8 cellular contexts compared by ENCODE assay signal in the genomic region with DNA sequence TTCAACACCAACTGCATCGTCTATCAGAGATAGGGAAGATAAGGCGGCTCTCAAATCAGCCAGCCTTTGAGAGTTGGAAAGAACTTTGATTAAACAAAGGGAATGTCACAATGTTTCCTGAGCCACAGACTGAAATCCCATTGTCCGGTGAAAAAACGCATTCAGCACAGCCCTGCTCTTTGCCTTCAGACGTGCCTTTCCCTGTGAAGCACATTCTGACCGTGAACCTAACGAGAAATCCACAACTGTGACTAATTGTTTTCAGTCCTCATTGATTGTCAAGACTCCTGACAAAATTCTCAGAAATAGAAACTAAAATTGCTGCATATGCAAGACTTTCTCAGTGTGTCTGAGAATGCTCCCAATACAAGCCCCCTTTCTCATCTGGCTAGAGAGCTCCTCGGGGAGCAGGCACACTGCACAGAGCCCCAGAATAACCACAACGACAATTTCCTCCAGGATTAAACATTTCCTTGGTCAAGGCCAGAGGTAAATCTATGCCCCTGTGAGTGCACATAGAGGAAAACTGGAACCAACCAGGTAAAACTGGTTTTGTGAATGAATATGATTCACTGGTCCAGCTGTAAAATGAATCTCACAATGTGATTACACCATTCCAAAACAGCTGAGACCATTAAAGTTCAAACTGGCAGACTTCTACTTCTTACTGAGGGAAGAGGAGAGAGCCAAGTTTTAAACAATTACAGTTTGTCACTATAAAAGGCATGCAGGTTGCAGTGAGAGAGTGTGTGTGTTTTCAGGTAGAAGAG.
DNase-seq lines count a peak whose midpoint lies in the region; TF ChIP-seq lines count a peak whose summit lies in the region.

No MANE protein-coding gene starts in this region.

- H2BK120ac ChIP-seq in trophoblast cell (ENCODE audit: insufficient read depth, low read length, poor library complexity), result no peak overlapping the region

- H2BK5ac ChIP-seq in trophoblast cell (ENCODE audit: low read depth, low read length, poor library complexity), result no peak overlapping the region

- peaks cover 19% of the 10 kb centered on the region for H3K4me1 Mint-ChIP-seq in T-helper 1 cell treated with Interleukin-12 subunit alpha and Interleukin-12 subunit beta and Interleukin-4 antibody, amounts not matched to agents 30 μg/mL and 1 μg/mL, for 36 hours (ENCODE audit: low read depth)

- DNase-seq in GM04504 (ENCODE audit: low read depth) (peak; percentile 41), fibroblast of villous mesenchyme (ENCODE audit: low read depth) (peak; percentile 14), trophoblast cell (peak; percentile 55 to 87), GM19238 (ENCODE audit: insufficient read length, low spot score) (no peak), COLO829 (ENCODE audit: low spot score) (no peak), NCI-H2107 treated with DMSO at 0.1 percent for 48 hours (lab: John Stamatoyannopoulos, UW; ENCODE audit: unreplicated experiment) (no peak), HAP-1 (ENCODE audit: low spot score in 2 of 2) (no peak)

- no peak overlapping the region for H3K9ac ChIP-seq in trophoblast cell (ENCODE audit: low read length)

- H3K14ac ChIP-seq in trophoblast cell (ENCODE audit: low read length), result no peak overlapping the region

- H3K79me1 ChIP-seq in trophoblast cell (ENCODE audit: low read length), result peaks cover 5% of the 10 kb centered on the region

- H3K27ac Mint-ChIP-seq in T-helper 1 cell treated with Interleukin-12 subunit alpha and Interleukin-12 subunit beta and Interleukin-4 antibody, amounts not matched to agents 30 μg/mL and 1 μg/mL, for 36 hours, result peak overlapping the region; percentile 16

- in situ Hi-C loops in HAP-1 (cut with MboI; ENCODE audit: low sequenced_read_pairs), result no loop called here

- no peak overlapping the region for H4K8ac ChIP-seq in trophoblast cell (ENCODE audit: low read depth, low read length)

- no peak for TF ChIP-seq CTCF in fibroblast of villous mesenchyme (IDR thresholded peaks at IDR 0.05; ENCODE audit: insufficient read depth, low read depth, low read length)

- H3K27me3 ChIP-seq in trophoblast cell (ENCODE audit: insufficient read depth, low read length) (no peaks in the 10 kb centered on the region), HAP-1 (ENCODE audit: low read depth) (no peaks in the 10 kb centered on the region)

- no peak overlapping the region for H3K4me2 ChIP-seq in trophoblast cell (ENCODE audit: low read length)

- no peak overlapping the region for H2AK5ac ChIP-seq in trophoblast cell (ENCODE audit: low read length)

- H3K27ac ChIP-seq in trophoblast cell (ENCODE audit: low read depth, low read length), result peak overlapping the region; percentile 33

- WGBS in trophoblast cell (ENCODE audit: extremely low coverage, insufficient coverage, insufficient read length), result no CpG with 5 or more reads among the region's 9 CpGs

- no peak overlapping the region for H3K4ac ChIP-seq in trophoblast cell (ENCODE audit: low read depth, low read length)

- no peak overlapping the region for H2BK12ac ChIP-seq in trophoblast cell (ENCODE audit: low read length)

- no peaks in the 10 kb centered on the region for H3K79me2 ChIP-seq in trophoblast cell (ENCODE audit: control insufficient read depth, insufficient read depth, low read length, poor library complexity)

- peaks cover 3% of the 10 kb centered on the region for H3K9me3 Mint-ChIP-seq in T-helper 1 cell treated with Interleukin-12 subunit alpha and Interleukin-12 subunit beta and Interleukin-4 antibody, amounts not matched to agents 30 μg/mL and 1 μg/mL, for 36 hours

- H3K36me3 ChIP-seq in trophoblast cell (ENCODE audit: control insufficient read depth in 1 of 2, insufficient read depth in 2 of 2, low read length in 2 of 2) (no peaks in the 10 kb centered on the region), HAP-1 (replicated peaks) (no peaks in the 10 kb centered on the region)

- H3K36me3 Mint-ChIP-seq in T-helper 1 cell treated with Interleukin-12 subunit alpha and Interleukin-12 subunit beta and Interleukin-4 antibody, amounts not matched to agents 30 μg/mL and 1 μg/mL, for 36 hours (ENCODE audit: low read depth), result no peaks in the 10 kb centered on the region

- H3K18ac ChIP-seq in trophoblast cell (ENCODE audit: low read length), result no peak overlapping the region

- H3K4me1 ChIP-seq in trophoblast cell (ENCODE audit: control insufficient read depth in 1 of 2, insufficient read depth in 2 of 2, low read length in 2 of 2), result peaks cover 7 to 20% of the 10 kb centered on the region in 2 experiments
- H3K4me1 ChIP-seq in HAP-1, result no peaks in the 10 kb centered on the region

- no peak overlapping the region for H4K12ac ChIP-seq in trophoblast cell (ENCODE audit: low read depth, low read length)

- H3K27me3 Mint-ChIP-seq in T-helper 1 cell treated with Interleukin-12 subunit alpha and Interleukin-12 subunit beta and Interleukin-4 antibody, amounts not matched to agents 30 μg/mL and 1 μg/mL, for 36 hours (ENCODE audit: low read depth), result peaks cover 5% of the 10 kb centered on the region

- no peak overlapping the region for H4K91ac ChIP-seq in trophoblast cell (ENCODE audit: low read depth, low read length)

- H3K4me3 Mint-ChIP-seq in T-helper 1 cell treated with Interleukin-12 subunit alpha and Interleukin-12 subunit beta and Interleukin-4 antibody, amounts not matched to agents 30 μg/mL and 1 μg/mL, for 36 hours, result no peak overlapping the region

- H2AFZ ChIP-seq in trophoblast cell (ENCODE audit: insufficient read depth, low read length, poor library complexity), result no peak overlapping the region

- H3K4me3 ChIP-seq in fibroblast of villous mesenchyme (ENCODE audit: low read depth, low read length) (no peak overlapping the region), trophoblast cell (ENCODE audit: low read depth, low read length) (no peak overlapping the region), HAP-1 (no peak overlapping the region)

- H3K23ac ChIP-seq in trophoblast cell (ENCODE audit: low read length), result no peak overlapping the region

- H3K9me3 ChIP-seq in trophoblast cell (ENCODE audit: insufficient read depth, low read depth, low read length), result peaks cover 2% of the 10 kb centered on the region
- H3K9me3 ChIP-seq in HAP-1, result no peaks in the 10 kb centered on the region

Comparison
In these comparisons a context has a peak if more than half of its experiments do, and no peak if none do; other contexts are left out.
1. DNase-seq: peak in GM04504 (single experiment), fibroblast of villous mesenchyme (single experiment) and trophoblast cell (2 of 2); none in GM19238 (single experiment), COLO829 (single experiment), NCI-H2107 treated with DMSO at 0.1 percent for 48 hours (single experiment) and HAP-1 (0 of 2).